Comparison of ENCODE assay signal across 10 cellular contexts in genomic region chr17:45224671-45225050, GRCh38. TPM values are rescaled to one million over a fixed set of nuclear protein-coding genes. Genes with fewer than 3 reads are reported as not detected.
DNase-seq lines count a peak whose midpoint lies in the region; ATAC-seq and TF ChIP-seq lines count a peak whose summit lies in the region.
"Had no signal": no experiment of that assay in that cellular context is flagged by ENCODE, and none has a peak within 500 bp of the region (broad histone marks: within the 10 kb centered on the region; RNA-seq: fewer than 3 reads in every experiment).

No MANE protein-coding gene starts in this region.

- peak overlapping the region; percentile 93 for H3K4me3 Mint-ChIP-seq in dendritic cell treated with granulocyte-macrophage colony-stimulating factor and Interleukin-4, amounts not matched to agents 40 ng/mL and 50 ng/mL, for 4 days

- no peaks in the 10 kb centered on the region for H3K9me3 ChIP-seq in Panc1 (ENCODE audit: control insufficient read depth, insufficient read depth, low read depth, low read length)
- H3K9me3 ChIP-seq in gastrocnemius medialis: no peaks in the 10 kb centered on the region

- H3K27me3 Mint-ChIP-seq in dendritic cell treated with granulocyte-macrophage colony-stimulating factor and Interleukin-4, amounts not matched to agents 40 ng/mL and 50 ng/mL, for 4 days: no peaks in the 10 kb centered on the region

- H3K27ac ChIP-seq in Panc1 (ENCODE audit: low read length) (peak overlapping the region; percentile 96), gastrocnemius medialis (peak overlapping the region in 3 of 4 donors; percentile 9 to 73 (median 18))

- in situ Hi-C loops in G401 (cut with HindIII; ENCODE audit: low sequenced_read_pairs): no loop called here
- in situ Hi-C loops in Panc1 (cut with HindIII; ENCODE audit: low pct_unique_long_range_greater_than_20kb, low sequenced_read_pairs): no loop called here
- in situ Hi-C loops in gastrocnemius medialis (cut with MboI; ENCODE audit: low sequenced_read_pairs in 4 of 4): loop anchor here in 2 of 4 donors (10.0 to 25.0 kb wide), 2 partner anchors 100 to 613 kb away; partner anchors contain the start of gene SPPL2C (in 1 of the 2)

- no peak for TF ChIP-seq CTCF in Panc1 (IDR thresholded peaks at IDR 0.05)
- TF ChIP-seq CTCF in gastrocnemius medialis (IDR thresholded peaks at IDR 0.05 in 4 of 5, conservative IDR thresholded peaks at IDR 0.05 in 1 of 5): no peak

- H3K27ac Mint-ChIP-seq in dendritic cell treated with granulocyte-macrophage colony-stimulating factor and Interleukin-4, amounts not matched to agents 40 ng/mL and 50 ng/mL, for 4 days: peak overlapping the region; percentile 97

- peaks cover 85% of the 10 kb centered on the region for H3K4me1 Mint-ChIP-seq in dendritic cell treated with granulocyte-macrophage colony-stimulating factor and Interleukin-4, amounts not matched to agents 40 ng/mL and 50 ng/mL, for 4 days (ENCODE audit: low read depth)

- ATAC-seq in Panc1 (no peak), gastrocnemius medialis (no peak), GM18868 (IDR thresholded peaks at IDR 0.05; ENCODE audit: unreplicated experiment) (no peak), GM21423 (IDR thresholded peaks at IDR 0.05; ENCODE audit: unreplicated experiment) (no peak), GM21825 (IDR thresholded peaks at IDR 0.05; ENCODE audit: unreplicated experiment) (no peak)

- no peaks in the 10 kb centered on the region for H3K9me3 Mint-ChIP-seq in dendritic cell treated with granulocyte-macrophage colony-stimulating factor and Interleukin-4, amounts not matched to agents 40 ng/mL and 50 ng/mL, for 4 days

- intact Hi-C loops in Panc1 (cut with micrococcal nuclease; ENCODE audit: unreplicated experiment): no loop called here
- intact Hi-C loops in dendritic cell treated with granulocyte-macrophage colony-stimulating factor and Interleukin-4, amounts not matched to agents 40 ng/mL and 50 ng/mL, for 4 days (cut with micrococcal nuclease): loop anchor here (5.0 kb wide), 1 partner anchor 93 kb away; the partner anchor contains the start of gene MAP3K14
- intact Hi-C loops in gastrocnemius medialis (cut with DNase I; ENCODE audit: low total_unique reads): no loop called here

- H3K36me3 Mint-ChIP-seq in dendritic cell treated with granulocyte-macrophage colony-stimulating factor and Interleukin-4, amounts not matched to agents 40 ng/mL and 50 ng/mL, for 4 days (ENCODE audit: low read depth): peaks cover 50% of the 10 kb centered on the region

- H3K4me1 ChIP-seq in Panc1 (ENCODE audit: control insufficient read depth, insufficient read depth, low read length) (peaks cover 62% of the 10 kb centered on the region), gastrocnemius medialis (peaks cover 28 to 34% of the 10 kb centered on the region in 2 donors)

- DNase-seq in G401 (ENCODE audit: low spot score) (peak; percentile 6), Panc1 (ENCODE audit: low read depth, low spot score) (no peak), gastrocnemius medialis (no peak), DMS79 (lab: John Stamatoyannopoulos, UW) (no peak)

- POLR2A ChIA-PET in Panc1 (lab: Charles Lee): no interaction called here

- BruUV-seq in Panc1 (replicated peaks; lab: Mats Ljungman, UMichigan): no TSS peak

- H3K36me3 ChIP-seq in Panc1 (ENCODE audit: control insufficient read depth, insufficient read depth, low read length): no peaks in the 10 kb centered on the region
- no peaks in the 10 kb centered on the region for H3K36me3 ChIP-seq in gastrocnemius medialis

- H3K4me3 ChIP-seq in Panc1 (ENCODE audit: low read depth in 2 of 2, low read length in 2 of 2): no peak overlapping the region
- H3K4me3 ChIP-seq in gastrocnemius medialis: no peak overlapping the region

- TF ChIP-seq POLR2A in gastrocnemius medialis (IDR thresholded peaks at IDR 0.05): no peak

- H3K27me3 ChIP-seq in Panc1 (ENCODE audit: control insufficient read depth, insufficient read depth, low read length) (no peaks in the 10 kb centered on the region), gastrocnemius medialis (peaks cover 0 to 4% (median 0%) of the 10 kb centered on the region in 3 donors)

- CTCF ChIA-PET in Panc1 (lab: Charles Lee): no interaction called here

RNA-seq across cellular contexts. Expression of gene FMNL1, which starts 3.0 kb away (rescaled TPM):
- 6.1 and 17.9 TPM in 2 replicates for total RNA-seq in G401 (2014; rRNA removed; shearing (Covaris generic))
- total RNA-seq in Panc1 (2021; ENCODE audit: unreplicated experiment): 20.0 TPM
- polyA plus RNA-seq in Panc1 (2012; ENCODE audit: insufficient read length): 23.8 TPM
- total RNA-seq in gastrocnemius medialis: 1 to 10 TPM in 3 of 4 donors, under 1 TPM in 1; 0.22 to 5.2 (median 3.0) TPM

RNA-seq across cellular contexts. Expression of gene SPATA32, which starts 37.2 kb away (rescaled TPM):
- not detected in 2 replicates for total RNA-seq in G401 (2014; rRNA removed; shearing (Covaris generic))
- 0.26 TPM for total RNA-seq in Panc1 (2021; ENCODE audit: unreplicated experiment)
- polyA plus RNA-seq in Panc1 (2012; ENCODE audit: insufficient read length): 0.17 TPM
- total RNA-seq in gastrocnemius medialis: not detected
- total RNA-seq: kidney epithelial cell, urinary bladder had no signal
- polyA plus RNA-seq: urinary bladder had no signal
